In genomic region chr2:27428213-27428977, GRCh38 we compare ENCODE assay signal across 8 cellular contexts. TPM values are rescaled to one million over a fixed set of nuclear protein-coding genes. Genes with fewer than 3 reads are reported as not detected.
DNase-seq lines count a peak whose midpoint lies in the region; ATAC-seq, FAIRE-seq and TF ChIP-seq lines count a peak whose summit lies in the region.

Gene NRBP1, plus strand, starts transcription at chr2:27428631. Its CDS starts 4,643 bp downstream, at chr2:27433274.

- peak within 1 kb of the TSS; percentile 88 for H3K4me2 ChIP-seq in OCI-LY3 (ENCODE audit: low read length)

- peaks cover 1% of the 10 kb centered on the region for H3K27me3 Mint-ChIP-seq in endothelial cell (ENCODE audit: unreplicated experiment)

- peaks cover 4% of the 10 kb centered on the region for H3K36me3 Mint-ChIP-seq in endothelial cell (ENCODE audit: low read depth, unreplicated experiment)

- FAIRE-seq in D721Med (lab: Jason Lieb, UNC) = no peak

- peak within 1 kb of the TSS; percentile 85 for H3K27ac Mint-ChIP-seq in endothelial cell (ENCODE audit: unreplicated experiment)

- H3K79me2 ChIP-seq in OCI-LY3 (ENCODE audit: low read length) = peaks cover 34% of the 10 kb centered on the region

- H3K27me3 ChIP-seq in HUES64 (ENCODE audit: insufficient read depth, low read length) (no peaks in the 10 kb centered on the region), OCI-LY3 (ENCODE audit: low read depth, low read length) (no peaks in the 10 kb centered on the region)

- TF ChIP-seq CTCF in D721Med (IDR thresholded peaks at IDR 0.05; ENCODE audit: insufficient read depth, missing control alignments) (peak; percentile 18), OCI-LY3 (IDR thresholded peaks at IDR 0.05; ENCODE audit: low read depth, low read length) (peak; percentile 36; the same call in 1 of the 2 replicates), endothelial cell (IDR thresholded peaks at IDR 0.05; ENCODE audit: unreplicated experiment) (no peak)

- H3K9ac ChIP-seq in HUES64 (ENCODE audit: low read depth, low read length) (peak within 1 kb of the TSS; percentile 96), OCI-LY3 (ENCODE audit: low read length) (peak within 1 kb of the TSS; percentile 84)

- under 1% methylated on average over 75 of the region's 75 CpGs for WGBS in HUES64

- peaks cover 8% of the 10 kb centered on the region; the same call in 1 of the 2 replicates for H3K4me1 ChIP-seq in HUES64 (ENCODE audit: insufficient read depth, low read length)
- H3K4me1 ChIP-seq in OCI-LY3 (ENCODE audit: low read length) = peaks cover 13% of the 10 kb centered on the region

- peak within 1 kb of the TSS; percentile 100 for H3K4me3 ChIP-seq in HUES64 (ENCODE audit: low read length)
- H3K4me3 ChIP-seq in OCI-LY3 (ENCODE audit: low read length) = peak within 1 kb of the TSS; percentile 94

- peak within 1 kb of the TSS; percentile 99 for H3K4me3 Mint-ChIP-seq in endothelial cell (ENCODE audit: unreplicated experiment)

- peak within 1 kb of the TSS; percentile 70 for H2AFZ ChIP-seq in OCI-LY3 (ENCODE audit: low read depth, low read length)

- DNase-seq in D721Med (ENCODE audit: insufficient read length, low spot score) = peak; percentile 50
- DNase-seq in activated CD8-positive, alpha-beta memory T cell treated with anti-CD3 and anti-CD28 coated beads, Interleukin-2, amount 50 U/mL, for 48 hours = peak; percentile 97
- peak; percentile 91 for DNase-seq in endothelial cell (ENCODE audit: low spot score)
- peak; percentile 98 for DNase-seq in midbrain (lab: John Stamatoyannopoulos, UW)
- DNase-seq in stimulated activated CD8-positive, alpha-beta memory T cell treated with anti-CD3 and anti-CD28 coated beads, Interleukin-15, amount 100 ng/mL, for 48 hours (ENCODE audit: low read depth in 2 of 2) = peak; percentile 89

- ATAC-seq in GM21447 (IDR thresholded peaks at IDR 0.05; ENCODE audit: unreplicated experiment) = peak; percentile 87

- H3K36me3 ChIP-seq in HUES64 (ENCODE audit: insufficient read depth, low read length) (peaks cover 7% of the 10 kb centered on the region), OCI-LY3 (replicated peaks; ENCODE audit: low read depth, low read length) (peaks cover 4% of the 10 kb centered on the region)

- peaks cover 15% of the 10 kb centered on the region for H4K20me1 ChIP-seq in OCI-LY3 (ENCODE audit: insufficient read depth, low read length)

- peak within 1 kb of the TSS; percentile 97 for H3K27ac ChIP-seq in HUES64 (ENCODE audit: low read depth, low read length)
- peak within 1 kb of the TSS; percentile 68 for H3K27ac ChIP-seq in OCI-LY3 (ENCODE audit: low read length)

- peaks cover 18% of the 10 kb centered on the region for H3K4me1 Mint-ChIP-seq in endothelial cell (ENCODE audit: unreplicated experiment)

- no peaks in the 10 kb centered on the region for H3K9me3 Mint-ChIP-seq in endothelial cell (ENCODE audit: unreplicated experiment)

- no peaks in the 10 kb centered on the region for H3K9me3 ChIP-seq in HUES64 (ENCODE audit: insufficient read depth, low read depth, low read length)
- H3K9me3 ChIP-seq in OCI-LY3 (ENCODE audit: insufficient read depth, low read length) = no peaks in the 10 kb centered on the region

RNA-seq across cellular contexts. Expression of gene NRBP1, which starts in this region (rescaled TPM):
- 93.6 TPM for polyA plus RNA-seq in HUES64 (2013, experiment 1 of 2)
- 98.5 TPM for polyA plus RNA-seq in HUES64 (2013, experiment 2 of 2)
- total RNA-seq in endothelial cell (ENCODE audit: unreplicated experiment) = 117 TPM

Comparison
In these comparisons a context has a peak if more than half of its experiments do, and no peak if none do; other contexts are left out.
1. Peak in every context shown above with its lines: DNase-seq, ATAC-seq, H3K4me3 ChIP-seq and H3K27ac ChIP-seq.